In genomic region chr1:66930823-66931174, GRCh38 we compare ENCODE assay signal across 8 cellular contexts. TPM values are rescaled to one million over a fixed set of nuclear protein-coding genes. Genes with fewer than 3 reads are reported as not detected.
DNase-seq lines count a peak whose midpoint lies in the region; ATAC-seq, FAIRE-seq and TF ChIP-seq lines count a peak whose summit lies in the region.

No MANE protein-coding gene starts in this region.

- no peak for TF ChIP-seq CTCF in AG04450 (IDR thresholded peaks at IDR 0.05; ENCODE audit: low read depth, low read length)
- TF ChIP-seq CTCF in bronchial epithelial cell (IDR thresholded peaks at IDR 0.05; ENCODE audit: insufficient read depth, low read length, severe bottlenecking), result no peak

- DNase-seq in AG04450 (ENCODE audit: low read depth, low spot score), result no peak
- no peak for DNase-seq in bronchial epithelial cell (ENCODE audit: low read depth)
- no peak for DNase-seq in epidermal melanocyte (ENCODE audit: insufficient read length, low spot score)
- DNase-seq in AG08395 (ENCODE audit: low spot score), result no peak
- no peak for DNase-seq in effector CD8-positive, alpha-beta T cell (lab: John Stamatoyannopoulos, UW)

- peak overlapping the region; percentile 68 for H3K27ac ChIP-seq in AG04450 (ENCODE audit: low read depth, low read length)
- peak overlapping the region; percentile 88 for H3K27ac ChIP-seq in HUES6 (ENCODE audit: low read depth, low read length)

- H3K36me3 ChIP-seq in HUES6 (ENCODE audit: control insufficient read depth, insufficient read depth, low read length) (no peaks in the 10 kb centered on the region), bronchial epithelial cell (ENCODE audit: control insufficient read depth, insufficient read depth, low read length) (no peaks in the 10 kb centered on the region), mucosa of stomach (ENCODE audit: control insufficient read depth, insufficient read depth, low read length) (no peaks in the 10 kb centered on the region)

- FAIRE-seq in bronchial epithelial cell (lab: Jason Lieb, UNC), result no peak

- H3K4me1 ChIP-seq in HUES6 (ENCODE audit: control insufficient read depth, insufficient read depth, low read length) (peaks cover 25% of the 10 kb centered on the region; the same call in 1 of the 2 replicates), mucosa of stomach (ENCODE audit: control insufficient read depth, insufficient read depth, low read length) (peaks cover 16% of the 10 kb centered on the region)

- H3K4me3 ChIP-seq in AG04450 (ENCODE audit: low read depth, low read length), result peak overlapping the region; percentile 82
- peak overlapping the region; percentile 98 for H3K4me3 ChIP-seq in HUES6 (ENCODE audit: low read depth, low read length)
- H3K4me3 ChIP-seq in bronchial epithelial cell (ENCODE audit: low read depth, low read length), result peak overlapping the region; percentile 62
- H3K4me3 ChIP-seq in mucosa of stomach (ENCODE audit: low read length), result peak overlapping the region; percentile 62

- POLR2A ChIA-PET in AG04450 (lab: Yijun Ruan, JAX), result interaction anchor here (0.7 to 1.8 kb wide), 2 partner anchors 8 to 65 kb away, joined by 3 to 8 read pairs; no protein-coding TSS in a partner anchor

- ATAC-seq in GM21576 (IDR thresholded peaks at IDR 0.05; ENCODE audit: unreplicated experiment), result no peak

- H3K27me3 ChIP-seq in AG04450 (ENCODE audit: control insufficient read depth, insufficient read depth, low read length) (no peaks in the 10 kb centered on the region), HUES6 (ENCODE audit: control insufficient read depth, insufficient read depth, low read length) (no peaks in the 10 kb centered on the region), bronchial epithelial cell (ENCODE audit: control insufficient read depth, insufficient read depth, low read length) (no peaks in the 10 kb centered on the region), mucosa of stomach (ENCODE audit: control insufficient read depth, insufficient read depth, low read length) (no peaks in the 10 kb centered on the region)

- CTCF ChIA-PET in AG04450 (lab: Charles Lee), result interaction anchor here (0.6 to 1.5 kb wide), 2 partner anchors 66 to 759 kb away, joined by 3 to 6 read pairs; no protein-coding TSS in a partner anchor

- peak overlapping the region; percentile 96 for H3K9ac ChIP-seq in HUES6 (ENCODE audit: low read length)
- peak overlapping the region; percentile 98 for H3K9ac ChIP-seq in mucosa of stomach (ENCODE audit: low read length)

- H3K9me3 ChIP-seq in AG04450 (ENCODE audit: control insufficient read depth, insufficient read depth, low read length) (no peaks in the 10 kb centered on the region; the same call in 1 of the 2 replicates), HUES6 (ENCODE audit: control insufficient read depth, insufficient read depth, low read depth, low read length) (no peaks in the 10 kb centered on the region), mucosa of stomach (ENCODE audit: control insufficient read depth, low read length) (no peaks in the 10 kb centered on the region)

RNA-seq across cellular contexts. Expression of gene MIER1, which starts 6.0 kb away (rescaled TPM):
- 14.3 and 23.6 TPM in 2 replicates for polyA plus RNA-seq in AG04450 (2011; rRNA removed)
- polyA minus RNA-seq in AG04450 (2011; rRNA and poly(A)+ RNA removed), result 17.3 and 34.7 TPM in 2 replicates
- 16.8 and 21.5 TPM in 2 replicates for total RNA-seq in bronchial epithelial cell

RNA-seq across cellular contexts. Expression of gene DNAI4, which starts 6.1 kb away (rescaled TPM):
- polyA plus RNA-seq in AG04450 (2011; rRNA removed), result 2.1 and 2.2 TPM in 2 replicates
- 1.4 and 4.6 TPM in 2 replicates for polyA minus RNA-seq in AG04450 (2011; rRNA and poly(A)+ RNA removed)
- total RNA-seq in bronchial epithelial cell, result 1.3 and 4.6 TPM in 2 replicates
